ENCODE assay signal across 8 cellular contexts in the genomic region with DNA sequence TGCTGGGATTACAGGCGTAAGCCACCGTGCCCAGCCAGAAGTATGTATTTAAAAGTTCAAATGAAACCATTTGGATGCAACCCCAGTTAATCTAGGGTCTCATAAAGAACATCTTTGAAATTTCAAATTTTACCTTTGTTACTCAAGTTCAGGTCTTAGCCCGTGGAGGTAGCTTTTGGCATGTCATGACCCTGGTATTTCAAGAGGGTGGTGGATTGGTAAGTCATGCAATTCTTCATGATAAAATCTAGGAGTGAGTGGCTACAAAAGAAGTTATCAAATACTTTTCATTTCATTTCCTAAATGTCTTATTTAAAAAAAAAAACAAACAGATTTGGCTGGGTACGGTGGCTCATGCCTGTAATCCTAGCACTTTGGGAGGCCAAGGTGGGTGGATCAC.
"Had no signal": no experiment of that assay in that cellular context is flagged by ENCODE, and none has a peak within 500 bp of the region (broad histone marks: within the 10 kb centered on the region; RNA-seq: fewer than 3 reads in every experiment).

No MANE protein-coding gene starts in this region.

- H3K4me2 ChIP-seq: GM23338 had no signal

- H3K9me3 ChIP-seq: HAP-1 had no signal

- H3K4me1 ChIP-seq: HAP-1 had no signal

- H3K27ac Mint-ChIP-seq: GM23338, HFFc6 had no signal

- H3K27ac ChIP-seq: GM23248 had no signal

- H3K9ac ChIP-seq: GM23248 had no signal

- H3K4me3 Mint-ChIP-seq: GM23338, H9, HFFc6 had no signal

- DNase-seq: GM23248, GOT3, H7, H9, HCEC 1CT, HFFc6 had no signal

- H2AFZ ChIP-seq: GM23248, GM23338 had no signal

- H3K36me3 ChIP-seq: HAP-1 had no signal

- H3K4me3 ChIP-seq: GM23248, GM23338, HAP-1 had no signal

- H3K9me3 Mint-ChIP-seq: GM23338, H9, HFFc6 had no signal
